In the genomic region with DNA sequence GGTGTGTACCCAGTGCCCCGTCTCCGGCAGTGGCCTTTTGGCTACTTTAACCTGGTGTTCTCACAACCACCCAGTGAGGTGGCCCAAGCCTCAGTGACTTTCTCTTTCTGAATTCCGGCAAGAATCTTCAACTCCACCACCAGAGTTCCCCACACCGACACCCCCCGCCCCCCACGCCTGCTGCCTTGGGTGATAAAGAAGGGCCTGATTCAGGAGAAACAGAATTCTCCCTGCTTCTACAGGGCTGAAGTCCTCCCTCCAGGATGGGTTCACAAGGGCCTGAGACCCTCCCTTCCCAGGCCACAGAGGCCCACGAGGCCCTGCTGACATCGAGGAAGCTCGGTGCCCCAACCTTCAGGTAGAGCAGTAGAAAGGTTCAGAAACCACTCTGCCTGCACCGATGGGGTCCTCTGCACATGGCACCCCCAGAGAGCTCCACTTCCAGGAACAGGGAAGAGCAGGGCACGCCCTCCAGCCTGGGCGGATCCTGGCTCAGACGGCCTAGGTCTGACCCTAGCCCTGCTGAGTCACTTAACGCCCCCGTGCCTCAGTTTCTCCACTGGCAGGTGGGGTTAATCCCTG, we compare ENCODE assay signal across 8 cellular contexts. TPM values are rescaled to one million over a fixed set of nuclear protein-coding genes. Genes with fewer than 3 reads are reported as not detected.
DNase-seq lines count a peak whose midpoint lies in the region; ATAC-seq, FAIRE-seq and TF ChIP-seq lines count a peak whose summit lies in the region.

No MANE protein-coding gene starts in this region.

- H3K36me3 ChIP-seq in HEK293 (ENCODE audit: control insufficient read depth in 2 of 2, insufficient read depth in 1 of 2, low read length in 2 of 2): peaks cover 0 to 41% of the 10 kb centered on the region in 2 experiments; a peak in 2 of 3 replicates
- H3K36me3 ChIP-seq in lung (ENCODE audit: control insufficient read depth in 2 of 2, insufficient read depth in 2 of 2, low read length in 2 of 2): peaks cover 0 to 8% of the 10 kb centered on the region in 2 donors
- H3K36me3 ChIP-seq in uterus: no peaks in the 10 kb centered on the region

- H3K9me3 ChIP-seq in A549: no peaks in the 10 kb centered on the region
- H3K9me3 ChIP-seq in HEK293 (ENCODE audit: control insufficient read depth, insufficient read depth, low read depth, low read length): no peaks in the 10 kb centered on the region
- H3K9me3 ChIP-seq in lung (ENCODE audit: control insufficient read depth in 2 of 2, insufficient read depth in 1 of 2, low read length in 1 of 2): no peaks in the 10 kb centered on the region
- no peaks in the 10 kb centered on the region for H3K9me3 ChIP-seq in uterus

- H3K4me1 ChIP-seq in A549 (peaks cover 41% of the 10 kb centered on the region), HEK293 (ENCODE audit: control insufficient read depth, insufficient read depth, low read length) (peaks cover 11% of the 10 kb centered on the region), lung (ENCODE audit: control insufficient read depth in 2 of 2, insufficient read depth in 2 of 2, low read length in 2 of 2) (peaks cover 10 to 12% of the 10 kb centered on the region in 2 donors), uterus (peaks cover 0 to 20% of the 10 kb centered on the region in 2 donors)

- intact Hi-C loops in uterus (cut with DNase I; ENCODE audit: low total_unique reads) (no loop called here), posterior vena cava (cut with DNase I) (loop anchor here in 1 of 2 donors (2.0 kb wide), 1 partner anchor 63 kb away; no protein-coding TSS in a partner anchor)

- no peaks in the 10 kb centered on the region for H3K9me3 Mint-ChIP-seq in activated naive CD8-positive, alpha-beta T cell treated with anti-CD3 and anti-CD28 coated beads, Interleukin-2, amount 50 U/mL, for 24 hours

- H3K27ac Mint-ChIP-seq in activated naive CD8-positive, alpha-beta T cell treated with anti-CD3 and anti-CD28 coated beads, Interleukin-2, amount 50 U/mL, for 24 hours: peak overlapping the region; percentile 78

- TF ChIP-seq RAD21 in A549 (conservative IDR thresholded peaks at IDR 0.05 in 1 of 2, IDR thresholded peaks at IDR 0.05 in 1 of 2): no peak

- no peak for TF ChIP-seq CTCF in A549 (IDR thresholded peaks at IDR 0.05)
- TF ChIP-seq CTCF in HEK293 (tag by site-specific recombination; IDR thresholded peaks at IDR 0.05): no peak
- no peak for TF ChIP-seq CTCF in lung (IDR thresholded peaks at IDR 0.05; ENCODE audit: control extremely low read depth, extremely low read depth)
- TF ChIP-seq CTCF in uterus (IDR thresholded peaks at IDR 0.05): no peak

- H3K27ac ChIP-seq in A549 (peak overlapping the region; percentile 80 to 92), HEK293 (ENCODE audit: extremely low read depth, low read depth, low read length) (peak overlapping the region; percentile 88), lung (ENCODE audit: low read depth in 1 of 2, low read length in 1 of 2) (peak overlapping the region in 1 of 2 donors; percentile 84), uterus (peak overlapping the region in 1 of 2 donors; percentile 77)

- no peaks in the 10 kb centered on the region for H3K27me3 Mint-ChIP-seq in activated naive CD8-positive, alpha-beta T cell treated with anti-CD3 and anti-CD28 coated beads, Interleukin-2, amount 50 U/mL, for 24 hours

- 7% methylated on average over 13 of the region's 15 CpGs for WGBS in A549 (ENCODE audit: missing lambda C conversion rate)
- WGBS in lung, 2 donors: 17 to 19% methylated on average over 15 of the region's 15 CpGs

- H3K4me3 Mint-ChIP-seq in activated naive CD8-positive, alpha-beta T cell treated with anti-CD3 and anti-CD28 coated beads, Interleukin-2, amount 50 U/mL, for 24 hours: peak overlapping the region; percentile 88

- ATAC-seq in A549 (peak; percentile 2 to 14; a peak in 3 of 6 replicates), lung (ENCODE audit: insufficient read depth, low FRiP score) (no peak), HG02885 (IDR thresholded peaks at IDR 0.05; ENCODE audit: poor library complexity, unreplicated experiment) (no peak)
- ATAC-seq in activated naive CD8-positive, alpha-beta T cell treated with anti-CD3 and anti-CD28 coated beads, Interleukin-2, amount 50 U/mL, for 24 hours: no peak

- no peak for TF ChIP-seq POLR2A in A549 (IDR thresholded peaks at IDR 0.05; ENCODE audit: low read length)
- no peak for TF ChIP-seq POLR2A in uterus (IDR thresholded peaks at IDR 0.05)

- H3K27me3 ChIP-seq in lung (ENCODE audit: control insufficient read depth, insufficient read depth) (no peaks in the 10 kb centered on the region), uterus (no peaks in the 10 kb centered on the region)

- H3K4me2 ChIP-seq in A549: peak overlapping the region; percentile 87

- CTCF ChIA-PET in A549 (lab: Yijun Ruan, JAX): interaction anchor here (0.6 to 33.2 kb wide), 34 partner anchors 8 to 308 kb away, joined by 3 to 794 read pairs (median 6); a partner anchor contains a TSS
- CTCF ChIA-PET in HEK293 (lab: Yijun Ruan, JAX): interaction anchor here (0.6 to 7.6 kb wide), 23 partner anchors 9 to 270 kb away, joined by 3 to 105 read pairs (median 4); a partner anchor contains a TSS

- H3K4me1 Mint-ChIP-seq in activated naive CD8-positive, alpha-beta T cell treated with anti-CD3 and anti-CD28 coated beads, Interleukin-2, amount 50 U/mL, for 24 hours: peaks cover 13% of the 10 kb centered on the region

- H3K36me3 Mint-ChIP-seq in activated naive CD8-positive, alpha-beta T cell treated with anti-CD3 and anti-CD28 coated beads, Interleukin-2, amount 50 U/mL, for 24 hours (ENCODE audit: low read depth): peaks cover 4% of the 10 kb centered on the region

- H3K4me3 ChIP-seq in A549 (peak overlapping the region; percentile 77), HEK293 (ENCODE audit: low read depth, low read length) (peak overlapping the region; percentile 95), lung (peak overlapping the region; percentile 86), uterus (peak overlapping the region; percentile 67 to 88)

- POLR2A ChIA-PET in A549 (lab: Yijun Ruan, JAX) (interaction anchor here (1.0 to 3.9 kb wide), 6 partner anchors 16 to 152 kb away, joined by 3 to 38 read pairs (median 4); a partner anchor contains a TSS), HEK293 (lab: Yijun Ruan, JAX) (interaction anchor here (1.0 to 5.1 kb wide), 11 partner anchors 9 to 158 kb away, joined by 3 to 61 read pairs (median 6); a partner anchor contains a TSS)

- no peak for FAIRE-seq in A549 (lab: Jason Lieb, UNC)

- TF ChIP-seq EP300 in A549 (IDR thresholded peaks at IDR 0.05): no peak

- DNase-seq in A549 (ENCODE audit: low read depth in 1 of 2, low spot score in 1 of 2) (no peak), lung (ENCODE audit: low spot score) (no peak), uterus (no peak), middle frontal gyrus (ENCODE audit: extremely low spot score, low spot score) (no peak), posterior vena cava (ENCODE audit: low spot score) (no peak)
- peak; percentile 28 for DNase-seq in activated naive CD8-positive, alpha-beta T cell treated with anti-CD3 and anti-CD28 coated beads, Interleukin-2, amount 50 U/mL, for 24 hours

RNA-seq across cellular contexts. Expression of a gene that starts 0.9 kb away (rescaled TPM):
- polyA plus RNA-seq in A549 (2011; rRNA removed): 79.4 and 80.5 TPM in 2 replicates
- polyA plus RNA-seq in A549 (2012; cell fraction: cytosol; rRNA removed): 316 and 327 TPM in 2 replicates
- polyA plus RNA-seq in A549 (2012; cell fraction: nucleus; rRNA removed): 248 and 268 TPM in 2 replicates
- 208 to 231 TPM (median 222 TPM) in 3 replicates for polyA plus RNA-seq in A549 (2017; fragmentation: RNase III; extraction: RNeasy Plus Mini Kit Qiagen cat#74134 plus additional on column Dnase treatment)
- polyA minus RNA-seq in A549 (2011; rRNA and poly(A)+ RNA removed): 24.3 and 28.4 TPM in 2 replicates
- 10 to 100 TPM; 21.5 to 86.9 TPM for total RNA-seq in lung
- polyA plus RNA-seq in lung: 100 to 1,000 TPM; 116 to 121 TPM
- 100 to 1,000 TPM in 1 of 4 donors, 10 to 100 TPM in 3; 26.7 to 212 (median 49.8) TPM for total RNA-seq in uterus
- 10 to 100 TPM; 30.9 to 31.7 TPM for total RNA-seq in posterior vena cava

RNA-seq across cellular contexts. Expression of a gene that starts 1.3 kb away (rescaled TPM):
- polyA plus RNA-seq in A549 (2011; rRNA removed): 6.0 and 6.4 TPM in 2 replicates
- 24.4 and 25.8 TPM in 2 replicates for polyA plus RNA-seq in A549 (2012; cell fraction: cytosol; rRNA removed)
- polyA plus RNA-seq in A549 (2012; cell fraction: nucleus; rRNA removed): 100 and 111 TPM in 2 replicates
- polyA plus RNA-seq in A549 (2017; fragmentation: RNase III; extraction: RNeasy Plus Mini Kit Qiagen cat#74134 plus additional on column Dnase treatment): 19.1 to 24.5 TPM (median 21.6 TPM) in 3 replicates
- 4.9 and 7.3 TPM in 2 replicates for polyA minus RNA-seq in A549 (2011; rRNA and poly(A)+ RNA removed)
- total RNA-seq in lung: 10 to 100 TPM; 13.3 to 26.6 TPM
- 10 to 100 TPM; 12.1 to 19.7 TPM for polyA plus RNA-seq in lung
- total RNA-seq in uterus: 10 to 100 TPM in 1 of 4 donors, 1 to 10 TPM in 2, under 1 TPM in 1; 0.29 to 14.2 (median 5.3) TPM
- total RNA-seq in posterior vena cava: 1 to 10 TPM; 3.8 to 5.7 TPM

RNA-seq across cellular contexts. Expression of a gene that starts 9.7 kb away (rescaled TPM):
- 9.9 and 11.9 TPM in 2 replicates for polyA plus RNA-seq in A549 (2011; rRNA removed)
- polyA plus RNA-seq in A549 (2012; cell fraction: cytosol; rRNA removed): 53.3 and 57.6 TPM in 2 replicates
- 101 and 106 TPM in 2 replicates for polyA plus RNA-seq in A549 (2012; cell fraction: nucleus; rRNA removed)
- 19.9 to 21.0 TPM (median 20.4 TPM) in 3 replicates for polyA plus RNA-seq in A549 (2017; fragmentation: RNase III; extraction: RNeasy Plus Mini Kit Qiagen cat#74134 plus additional on column Dnase treatment)
- polyA minus RNA-seq in A549 (2011; rRNA and poly(A)+ RNA removed): 8.4 and 9.7 TPM in 2 replicates
- 1 to 10 TPM; 8.2 to 8.3 TPM for total RNA-seq in lung
- polyA plus RNA-seq in lung: 1 to 10 TPM; 6.0 to 8.0 TPM
- total RNA-seq in uterus: 1 to 10 TPM in 1 of 4 donors, under 1 TPM in 1, not detected in 2; 0.91 to 8.4 TPM
- total RNA-seq in posterior vena cava: 1 to 10 TPM; 1.0 to 1.3 TPM

RNA-seq across cellular contexts. Expression of a gene that starts 15.7 kb away (rescaled TPM):
- 39.3 and 48.3 TPM in 2 replicates for polyA plus RNA-seq in A549 (2011; rRNA removed)
- 188 and 204 TPM in 2 replicates for polyA plus RNA-seq in A549 (2012; cell fraction: cytosol; rRNA removed)
- polyA plus RNA-seq in A549 (2012; cell fraction: nucleus; rRNA removed): 208 and 243 TPM in 2 replicates
- 62.0 to 70.7 TPM (median 69.6 TPM) in 3 replicates for polyA plus RNA-seq in A549 (2017; fragmentation: RNase III; extraction: RNeasy Plus Mini Kit Qiagen cat#74134 plus additional on column Dnase treatment)
- 46.9 and 54.2 TPM in 2 replicates for polyA minus RNA-seq in A549 (2011; rRNA and poly(A)+ RNA removed)
- total RNA-seq in lung: 100 to 1,000 TPM in 1 of 2 donors, 10 to 100 TPM in 1; 41.6 to 218 TPM
- 100 to 1,000 TPM; 193 to 246 TPM for polyA plus RNA-seq in lung
- 100 to 1,000 TPM in 1 of 4 donors, 10 to 100 TPM in 3; 23.8 to 125 (median 67.5) TPM for total RNA-seq in uterus
- 10 to 100 TPM; 44.1 to 52.1 TPM for total RNA-seq in posterior vena cava

RNA-seq across cellular contexts. Expression of a gene that starts 29.8 kb away (rescaled TPM):
- polyA plus RNA-seq in A549 (2011; rRNA removed): 8.4 and 8.9 TPM in 2 replicates
- polyA plus RNA-seq in A549 (2012; cell fraction: cytosol; rRNA removed): 18.8 and 28.0 TPM in 2 replicates
- polyA plus RNA-seq in A549 (2012; cell fraction: nucleus; rRNA removed): 72.7 and 93.7 TPM in 2 replicates
- polyA plus RNA-seq in A549 (2017; fragmentation: RNase III; extraction: RNeasy Plus Mini Kit Qiagen cat#74134 plus additional on column Dnase treatment): 21.3 to 31.5 TPM (median 25.7 TPM) in 3 replicates
- polyA minus RNA-seq in A549 (2011; rRNA and poly(A)+ RNA removed): 16.0 and 17.5 TPM in 2 replicates
- total RNA-seq in lung: 10 to 100 TPM; 34.7 to 37.5 TPM
- polyA plus RNA-seq in lung: 10 to 100 TPM; 29.1 to 38.2 TPM
- 10 to 100 TPM; 11.8 to 33.7 (median 23.3) TPM for total RNA-seq in uterus
- 10 to 100 TPM; 23.7 to 26.4 TPM for total RNA-seq in posterior vena cava

Comparison
In these comparisons a context has a peak if more than half of its experiments do, and no peak if none do; other contexts are left out.
1. ATAC-seq: peak in A549 (2 of 2); none in activated naive CD8-positive, alpha-beta T cell treated with anti-CD3 and anti-CD28 coated beads, Interleukin-2, amount 50 U/mL, for 24 hours (single experiment), lung (single experiment) and HG02885 (single experiment).
2. Peak in every context shown above with its lines, with median percentiles within 50 percentile points of each other: H3K4me3 ChIP-seq.